Comparison of ENCODE assay signal across 22 cellular contexts in the genomic region with DNA sequence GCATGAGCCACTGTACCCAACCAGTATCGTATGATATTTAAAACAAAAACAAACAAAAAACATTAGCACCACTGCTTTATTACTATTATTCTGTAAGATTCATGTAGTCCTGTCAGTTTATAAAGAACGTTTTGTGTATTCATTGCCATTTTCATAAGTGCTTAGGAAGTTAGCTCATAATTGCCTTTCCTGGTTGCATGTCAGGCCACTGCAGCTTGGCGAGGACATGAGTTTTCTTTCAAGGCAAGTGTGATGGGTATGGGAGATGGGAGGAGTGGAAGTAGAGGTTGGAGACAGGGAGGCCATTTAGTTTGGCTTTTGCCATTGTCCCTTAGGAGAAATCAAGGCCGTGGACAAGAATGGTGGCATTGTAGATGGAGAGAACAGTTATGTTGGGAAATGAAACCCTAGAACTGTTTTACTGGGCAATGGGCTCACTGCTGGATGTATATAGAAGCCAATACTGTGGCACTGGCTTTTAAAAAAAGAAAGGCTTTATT. TPM values are rescaled to one million over a fixed set of nuclear protein-coding genes. Genes with fewer than 3 reads are reported as not detected.
A peak's percentile ranks its signal among the peaks of the same experiment; 100 is the strongest.
DNase-seq lines count a peak whose midpoint lies in the region; ATAC-seq and TF ChIP-seq lines count a peak whose summit lies in the region.
"Had no signal": no experiment of that assay in that cellular context is flagged by ENCODE, and none has a peak within 500 bp of the region (broad histone marks: within the 10 kb centered on the region; RNA-seq: fewer than 3 reads in every experiment).

No MANE protein-coding gene starts in this region.

- H3K36me3 Mint-ChIP-seq in HFFc6 (ENCODE audit: low read depth) (peaks cover 14% of the 10 kb centered on the region; the same call in 1 of the 2 replicates), nephron progenitor cell (ENCODE audit: low read depth) (peaks cover 34% of the 10 kb centered on the region)
- H3K36me3 Mint-ChIP-seq in activated T-helper 17 cell treated with anti-CD3 and anti-CD28 coated beads, Interleukin-2, amount 50 U/mL, for 72 hours (ENCODE audit: low read depth), result peaks cover 33% of the 10 kb centered on the region

- H3K27me3 Mint-ChIP-seq in HFFc6 (ENCODE audit: insufficient read depth) (no peaks in the 10 kb centered on the region; the same call in none of the 2 replicates), nephron progenitor cell (ENCODE audit: low read depth, poor library complexity) (no peaks in the 10 kb centered on the region)
- H3K27me3 Mint-ChIP-seq in activated T-helper 17 cell treated with anti-CD3 and anti-CD28 coated beads, Interleukin-2, amount 50 U/mL, for 72 hours, result no peaks in the 10 kb centered on the region
- H3K27me3 Mint-ChIP-seq: CD4-positive, alpha-beta T cell had no signal

- H3K4me3 Mint-ChIP-seq in HFFc6 (no peak overlapping the region), nephron progenitor cell (no peak overlapping the region)
- no peak overlapping the region for H3K4me3 Mint-ChIP-seq in activated T-helper 17 cell treated with anti-CD3 and anti-CD28 coated beads, Interleukin-2, amount 50 U/mL, for 72 hours
- H3K4me3 Mint-ChIP-seq: CD4-positive, alpha-beta T cell had no signal

- H3K9me3 Mint-ChIP-seq in HFFc6 (no peaks in the 10 kb centered on the region), nephron progenitor cell (no peaks in the 10 kb centered on the region)
- H3K9me3 Mint-ChIP-seq in activated T-helper 17 cell treated with anti-CD3 and anti-CD28 coated beads, Interleukin-2, amount 50 U/mL, for 72 hours, result no peaks in the 10 kb centered on the region
- H3K9me3 Mint-ChIP-seq: CD4-positive, alpha-beta T cell had no signal

- no peak for ATAC-seq in activated T-helper 17 cell treated with anti-CD3 and anti-CD28 coated beads, Interleukin-2, amount 50 U/mL, for 72 hours (replicated peaks)
- no peak for ATAC-seq in GM21825 (IDR thresholded peaks at IDR 0.05; ENCODE audit: unreplicated experiment)
- ATAC-seq in HG02970 (IDR thresholded peaks at IDR 0.05; ENCODE audit: low FRiP score, unreplicated experiment), result no peak

- DNase-seq in COLO829 (ENCODE audit: low spot score) (peak; percentile 37), HFFc6 (no peak), nephron progenitor cell (no peak), islet precursor cell (no peak)
- DNase-seq: AML-193; CD4-positive, alpha-beta T cell; COR-L47; DMS53; GM23248; IMR-90; KG1; MM.1S; NCI-H1694; NCI-H2029 treated with DMSO at 0.1 percent for 48 hours; NCI-H446 treated with DMSO at 0.1 percent for 48 hours; NCI-H526; NK-92 treated with Interleukin-12 subunit alpha and Interleukin-12 subunit beta, amount 100 ng/mL, for 24 hours; PC-9; SHP77 had no signal

- 0 out of 2 replicates have a peak overlapping the region, but pooled peaks have one; percentile 29 for H3K27ac Mint-ChIP-seq in HFFc6
- H3K27ac Mint-ChIP-seq in activated T-helper 17 cell treated with anti-CD3 and anti-CD28 coated beads, Interleukin-2, amount 50 U/mL, for 72 hours, result peak overlapping the region; percentile 7
- H3K27ac Mint-ChIP-seq in nephron progenitor cell, result peak overlapping the region; percentile 3
- H3K27ac Mint-ChIP-seq: CD4-positive, alpha-beta T cell had no signal

- no peak for TF ChIP-seq CTCF in HFFc6 (IDR thresholded peaks at IDR 0.05)
- no peak for TF ChIP-seq CTCF in nephron progenitor cell (IDR thresholded peaks at IDR 0.05)

- H3K4me1 Mint-ChIP-seq in HFFc6 (ENCODE audit: low read depth), result peaks cover 43% of the 10 kb centered on the region
- peaks cover 3% of the 10 kb centered on the region for H3K4me1 Mint-ChIP-seq in activated T-helper 17 cell treated with anti-CD3 and anti-CD28 coated beads, Interleukin-2, amount 50 U/mL, for 72 hours
- H3K4me1 Mint-ChIP-seq in nephron progenitor cell, result peaks cover 23% of the 10 kb centered on the region

RNA-seq across cellular contexts. Expression of a gene that starts 48.9 kb away (rescaled TPM):
- total RNA-seq in HFFc6 (2021; fragmentation: NEBNext Ultra II Directional; extraction: Animal tissue kit (Norgen Biotek cat#: 25700)), result 10 to 100 TPM; 12.7 to 18.1 (median 15.3) TPM
- total RNA-seq in activated T-helper 17 cell treated with anti-CD3 and anti-CD28 coated beads, Interleukin-2, amount 50 U/mL, for 72 hours, result 10 to 100 TPM; 11.1 to 16.2 TPM

RNA-seq across cellular contexts. Expression of a gene that starts 50.2 kb away (rescaled TPM):
- 100 to 1,000 TPM; 164 to 212 (median 168) TPM for total RNA-seq in HFFc6 (2021; fragmentation: NEBNext Ultra II Directional; extraction: Animal tissue kit (Norgen Biotek cat#: 25700))
- total RNA-seq in activated T-helper 17 cell treated with anti-CD3 and anti-CD28 coated beads, Interleukin-2, amount 50 U/mL, for 72 hours, result 10 to 100 TPM; 35.7 to 60.6 TPM
